ENCODE assay signal across 32 cellular contexts in genomic region chr13:49208619-49209018, GRCh38. TPM values are rescaled to one million over a fixed set of nuclear protein-coding genes. Genes with fewer than 3 reads are reported as not detected.
"Had no signal": no experiment of that assay in that cellular context is flagged by ENCODE, and none has a peak within 500 bp of the region (broad histone marks: within the 10 kb centered on the region; RNA-seq: fewer than 3 reads in every experiment).

No MANE protein-coding gene starts in this region.

- H3K36me3 ChIP-seq: ovary, uterus had no signal

- H3K4me2 ChIP-seq: neural progenitor cell, smooth muscle cell had no signal

- H3K79me2 ChIP-seq: parathyroid adenoma had no signal

- H3K4me1 ChIP-seq: neural progenitor cell, parathyroid adenoma, psoas muscle, suprapubic skin, testis, upper lobe of right lung, uterus had no signal

- H3K9me3 ChIP-seq: ovary, psoas muscle, spleen, suprapubic skin, testis, transverse colon, upper lobe of right lung, uterus had no signal

- DNase-seq: naive thymus-derived CD4-positive, alpha-beta T cell; natural killer cell; occipital lobe; ovary; posterior cingulate gyrus; psoas muscle; right cardiac atrium; spleen; stimulated activated CD4-positive, alpha-beta T cell treated with anti-CD3 and anti-CD28 coated beads, Interleukin-12 subunit alpha, Interleukin-12 subunit beta, amount 100 ng/mL, for 4 hours; stimulated activated CD4-positive, alpha-beta T cell treated with anti-CD3 and anti-CD28 coated beads, Interleukin-1b, Interleukin-23, amount 100 ng/mL, for 48 hours; stimulated activated CD4-positive, alpha-beta T cell treated with anti-CD3 and anti-CD28 coated beads, Interleukin-4, amount 100 ng/mL, for 1 hour; stimulated activated CD4-positive, alpha-beta T cell treated with anti-CD3 and anti-CD28 coated beads, Interleukin-4, amount 100 ng/mL, for 4 hours; stimulated activated CD8-positive, alpha-beta memory T cell treated with anti-CD3 and anti-CD28 coated beads, Interleukin-4, amount 100 ng/mL, for 48 hours; stimulated activated naive CD4-positive, alpha-beta T cell; stimulated activated naive CD8-positive, alpha-beta T cell treated with anti-CD3 and anti-CD28 coated beads, Interleukin-15, amount 100 ng/mL, for 72 hours; stimulated activated naive CD8-positive, alpha-beta T cell treated with anti-CD3 and anti-CD28 coated beads, Interleukin-15, Interleukin-2, amounts not matched to agents 100 U/mL and 50 U/mL, for 24 hours; substantia nigra; testis; transverse colon; upper lobe of right lung; uterus had no signal

- H3K9ac ChIP-seq: neural progenitor cell, parathyroid adenoma had no signal

- H3K27me3 ChIP-seq: neural progenitor cell, ovary, spleen, suprapubic skin, testis, transverse colon, upper lobe of right lung, uterus had no signal

- H3K27ac ChIP-seq: neural progenitor cell, ovary, parathyroid adenoma, psoas muscle, skin epidermis, spleen, suprapubic skin, testis, transverse colon, upper lobe of right lung, uterus had no signal

- H2AFZ ChIP-seq: neural progenitor cell, parathyroid adenoma had no signal

- H3K4me3 ChIP-seq: neural progenitor cell, ovary, psoas muscle, skin epidermis, smooth muscle cell, spleen, suprapubic skin, testis, transverse colon, upper lobe of right lung, uterus had no signal

RNA-seq across cellular contexts. Expression of gene MLNR, which starts 11.5 kb away (rescaled TPM):
- total RNA-seq: naive thymus-derived CD4-positive, alpha-beta T cell; natural killer cell; occipital lobe; osteoblast; ovary; psoas muscle; renal cortical epithelial cell; right cardiac atrium; sciatic nerve; smooth muscle cell; suprapubic skin; transverse colon; upper lobe of right lung; urinary bladder; uterus had no signal
- polyA plus RNA-seq: naive thymus-derived CD4-positive, alpha-beta T cell; neural cell; ovary; psoas muscle; right cardiac atrium; smooth muscle cell; spleen; thymus; urinary bladder had no signal
